10 cellular contexts compared by ENCODE assay signal in the genomic region with DNA sequence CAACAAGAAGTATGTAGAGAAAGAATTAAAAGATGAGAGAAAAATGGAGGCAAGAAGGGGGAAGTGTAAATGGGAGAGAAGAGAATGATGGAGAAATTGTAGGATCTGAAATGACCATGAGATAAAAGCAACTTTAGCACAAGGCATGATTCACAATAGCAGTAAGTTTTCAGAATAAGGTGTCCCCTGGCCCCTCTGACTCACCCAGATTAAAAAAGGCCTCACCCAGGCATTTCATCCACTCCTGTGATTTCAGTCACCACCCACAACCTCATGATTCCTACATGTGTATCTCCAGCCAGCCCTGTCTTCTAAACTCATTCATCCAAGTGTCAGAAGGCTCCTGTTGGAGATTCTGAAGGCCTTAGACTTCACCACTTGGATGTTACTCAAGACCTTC. TPM values are rescaled to one million over a fixed set of nuclear protein-coding genes. Genes with fewer than 3 reads are reported as not detected.
DNase-seq lines count a peak whose midpoint lies in the region; ATAC-seq and TF ChIP-seq lines count a peak whose summit lies in the region.
"Had no signal": no experiment of that assay in that cellular context is flagged by ENCODE, and none has a peak within 500 bp of the region (broad histone marks: within the 10 kb centered on the region; RNA-seq: fewer than 3 reads in every experiment).

No MANE protein-coding gene starts in this region.

- peak overlapping the region; percentile 59 for H3K27ac ChIP-seq in SU-DHL-6 (ENCODE audit: low read depth, low read length)
- H3K27ac ChIP-seq: 22Rv1 had no signal

- H3K4me3 ChIP-seq in SU-DHL-6 (ENCODE audit: insufficient read depth, low read length, poor library complexity, severe bottlenecking), result no peak overlapping the region
- H3K4me3 ChIP-seq: upper lobe of left lung had no signal

- H3F3A ChIP-seq in SU-DHL-6 (ENCODE audit: insufficient read depth), result peaks cover 28% of the 10 kb centered on the region

- peaks cover 38% of the 10 kb centered on the region for H3K36me3 ChIP-seq in SU-DHL-6 (ENCODE audit: low read length)

- H3K27me3 ChIP-seq in SU-DHL-6 (ENCODE audit: low read length), result no peaks in the 10 kb centered on the region
- H3K27me3 ChIP-seq: upper lobe of left lung had no signal

- ATAC-seq in effector memory CD8-positive, alpha-beta T cell (replicated peaks), result peak; percentile 41
- no peak for ATAC-seq in HG02798 (IDR thresholded peaks at IDR 0.05; ENCODE audit: poor library complexity, unreplicated experiment)

- H3K9me3 ChIP-seq in SU-DHL-6 (ENCODE audit: insufficient read depth, low read length), result peaks cover 10% of the 10 kb centered on the region; the same call in 1 of the 2 replicates
- H3K9me3 ChIP-seq: upper lobe of left lung had no signal

- DNase-seq in DMS53 (lab: John Stamatoyannopoulos, UW) (peak; percentile 2), DMS53 treated with DMSO at 0.1 percent for 48 hours (lab: John Stamatoyannopoulos, UW; ENCODE audit: unreplicated experiment) (no peak), occipital lobe (lab: John Stamatoyannopoulos, UW) (no peak), glutamatergic neuron (no peak)
- no peak for DNase-seq in effector memory CD8-positive, alpha-beta T cell
- peak; percentile 16 to 64 for DNase-seq in stimulated activated CD8-positive, alpha-beta memory T cell treated with anti-CD3 and anti-CD28 coated beads, Interleukin-7, amount 100 ng/mL, for 48 hours (ENCODE audit: extremely low read depth in 1 of 2, low read depth in 1 of 2)
- DNase-seq: upper lobe of left lung had no signal

- H4K20me1 ChIP-seq in SU-DHL-6 (ENCODE audit: low read depth, low read length), result no peaks in the 10 kb centered on the region

- TF ChIP-seq CTCF in SU-DHL-6 (IDR thresholded peaks at IDR 0.05; ENCODE audit: insufficient read depth, low read length, poor library complexity, severe bottlenecking) (no peak), glutamatergic neuron (IDR thresholded peaks at IDR 0.05; ENCODE audit: partially characterized antibody, unreplicated experiment) (no peak)

- no peaks in the 10 kb centered on the region for H3K27me3 Mint-ChIP-seq in effector memory CD8-positive, alpha-beta T cell
- H3K27me3 Mint-ChIP-seq in glutamatergic neuron (ENCODE audit: unreplicated experiment), result peaks cover 2% of the 10 kb centered on the region

- H3K79me2 ChIP-seq in SU-DHL-6 (ENCODE audit: insufficient read depth, low read length), result no peaks in the 10 kb centered on the region

- H3K9me2 ChIP-seq in SU-DHL-6 (replicated peaks; ENCODE audit: insufficient read depth, low read length), result no peaks in the 10 kb centered on the region

- H3K4me3 Mint-ChIP-seq in effector memory CD8-positive, alpha-beta T cell, result no peak overlapping the region
- H3K4me3 Mint-ChIP-seq in glutamatergic neuron (ENCODE audit: unreplicated experiment), result no peak overlapping the region

- no peaks in the 10 kb centered on the region for H3K9me3 Mint-ChIP-seq in effector memory CD8-positive, alpha-beta T cell
- H3K9me3 Mint-ChIP-seq in glutamatergic neuron (ENCODE audit: unreplicated experiment), result no peaks in the 10 kb centered on the region

- H3K9ac ChIP-seq in SU-DHL-6 (ENCODE audit: low read length), result no peak overlapping the region

- no peak overlapping the region for H2AFZ ChIP-seq in SU-DHL-6 (ENCODE audit: low read depth, low read length, severe bottlenecking)

- H3K4me2 ChIP-seq in SU-DHL-6 (ENCODE audit: low read depth, low read length, poor library complexity, severe bottlenecking), result peak overlapping the region; percentile 18

- H3K4me1 Mint-ChIP-seq in effector memory CD8-positive, alpha-beta T cell (ENCODE audit: low read depth in 2 of 2), result peaks cover 2 to 26% of the 10 kb centered on the region in 2 donors
- H3K4me1 Mint-ChIP-seq in glutamatergic neuron (ENCODE audit: low read depth, unreplicated experiment), result no peaks in the 10 kb centered on the region

- H3K36me3 Mint-ChIP-seq in effector memory CD8-positive, alpha-beta T cell (ENCODE audit: insufficient read depth), result peaks cover 62% of the 10 kb centered on the region
- no peaks in the 10 kb centered on the region for H3K36me3 Mint-ChIP-seq in glutamatergic neuron (ENCODE audit: unreplicated experiment)

- peak overlapping the region; percentile 4 to 67 for H3K27ac Mint-ChIP-seq in effector memory CD8-positive, alpha-beta T cell
- no peak overlapping the region for H3K27ac Mint-ChIP-seq in glutamatergic neuron (ENCODE audit: unreplicated experiment)

RNA-seq across cellular contexts. Expression of a gene that starts 56.6 kb away (rescaled TPM):
- 4.8 TPM for total RNA-seq in occipital lobe
- not detected for total RNA-seq in glutamatergic neuron (ENCODE audit: unreplicated experiment)

Comparison
In these comparisons a context has a peak if more than half of its experiments do, and no peak if none do; other contexts are left out.
1. DNase-seq: peak in DMS53 (single experiment) and stimulated activated CD8-positive, alpha-beta memory T cell treated with anti-CD3 and anti-CD28 coated beads, Interleukin-7, amount 100 ng/mL, for 48 hours (2 of 2); none in DMS53 treated with DMSO at 0.1 percent for 48 hours (single experiment), effector memory CD8-positive, alpha-beta T cell (0 of 3), occipital lobe (single experiment) and glutamatergic neuron (single experiment).